ENCODE assay signal across 27 cellular contexts in the genomic region with DNA sequence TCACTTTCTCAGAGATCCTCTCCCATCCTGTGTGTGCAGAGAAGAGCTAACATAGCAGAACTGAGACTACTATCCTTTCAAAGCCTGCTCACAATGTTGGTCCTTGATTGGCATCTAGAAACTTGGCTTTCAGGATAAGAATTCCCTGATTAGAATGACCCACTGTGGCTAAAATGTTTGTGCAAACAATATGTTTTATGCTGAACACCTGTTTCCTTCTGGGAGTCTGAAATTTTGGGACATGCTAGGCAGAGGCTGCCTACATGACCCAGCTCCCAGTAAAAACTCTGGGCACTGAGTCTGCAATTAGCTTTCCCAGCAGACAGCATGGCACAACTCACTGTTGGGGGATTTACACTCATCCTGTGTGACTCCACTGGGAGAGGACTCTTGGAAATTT.
DNase-seq lines count a peak whose midpoint lies in the region; ATAC-seq, FAIRE-seq and TF ChIP-seq lines count a peak whose summit lies in the region.
"Had no signal": no experiment of that assay in that cellular context is flagged by ENCODE, and none has a peak within 500 bp of the region (broad histone marks: within the 10 kb centered on the region; RNA-seq: fewer than 3 reads in every experiment).

No MANE protein-coding gene starts in this region.

- no peak overlapping the region for H3K4me3 ChIP-seq in mammary epithelial cell (replicated peaks in 1 of 3; ENCODE audit: insufficient read depth in 1 of 3, low read depth in 2 of 3, low read length in 3 of 3)
- H3K4me3 ChIP-seq in mesodermal cell (ENCODE audit: extremely low read depth, insufficient read depth, low read length, poor library complexity, severe bottlenecking) = no peak overlapping the region
- H3K4me3 ChIP-seq in endodermal cell (ENCODE audit: low read length) = no peak overlapping the region
- H3K4me3 ChIP-seq: BLaER1 treated with 17β-estradiol and CSF1 and Interleukin-3, amounts not matched to agents 10 nM and 100 nM; heart left ventricle; lung; prostate gland; SK-N-MC; thoracic aorta had no signal

- H3K27ac ChIP-seq in mammary epithelial cell (ENCODE audit: insufficient read depth, low read depth, low read length) (peak overlapping the region; percentile 55), mesodermal cell (ENCODE audit: low read depth, low read length, severe bottlenecking) (peak overlapping the region; percentile 52), endodermal cell (ENCODE audit: low read depth, low read length) (no peak overlapping the region)
- H3K27ac ChIP-seq: BLaER1 treated with 17β-estradiol and CSF1 and Interleukin-3, amounts not matched to agents 10 nM and 100 nM; heart left ventricle; prostate gland; SK-N-MC; thoracic aorta had no signal

- peaks cover 4% of the 10 kb centered on the region for H3K4me1 Mint-ChIP-seq in endodermal cell
- H3K4me1 Mint-ChIP-seq: central memory CD8-positive, alpha-beta T cell; T-helper 17 cell had no signal

- DNase-seq in Daoy (ENCODE audit: low read depth) (peak; percentile 20), NCI-H69 (lab: John Stamatoyannopoulos, UW) (peak; percentile 63), mammary epithelial cell (no peak), GM12892 (ENCODE audit: insufficient read length) (no peak), endodermal cell (no peak)
- DNase-seq: activated CD8-positive, alpha-beta T cell treated with anti-CD3 and anti-CD28 coated beads for 36 hours; activated effector memory CD4-positive, alpha-beta T cell treated with anti-CD3 and anti-CD28 coated beads, Interleukin-2, amount 50 U/mL, for 16 hours; activated naive CD8-positive, alpha-beta T cell treated with anti-CD3 and anti-CD28 coated beads for 36 hours; aorta; GF-D8; heart left ventricle; Kasumi-1; NCI-H1694; NCI-H510A treated with DMSO at 0.1 percent for 48 hours; RPMI8226; T-helper 17 cell had no signal

- H3K36me3 ChIP-seq in mammary epithelial cell (ENCODE audit: insufficient read depth, low read length) (no peaks in the 10 kb centered on the region), mesodermal cell (ENCODE audit: control insufficient read depth, insufficient read depth, low read length) (no peaks in the 10 kb centered on the region), endodermal cell (ENCODE audit: control insufficient read depth, insufficient read depth, low read length) (no peaks in the 10 kb centered on the region)
- H3K36me3 ChIP-seq: BLaER1 treated with 17β-estradiol and CSF1 and Interleukin-3, amounts not matched to agents 10 nM and 100 nM; heart left ventricle; prostate gland; thoracic aorta had no signal

- H3K4me2 ChIP-seq in mammary epithelial cell (ENCODE audit: insufficient read depth, low read depth, low read length) = peak overlapping the region; percentile 58

- no peaks in the 10 kb centered on the region for H3K27me3 Mint-ChIP-seq in endodermal cell (ENCODE audit: insufficient read depth)
- H3K27me3 Mint-ChIP-seq: activated naive CD8-positive, alpha-beta T cell treated with anti-CD3 and anti-CD28 coated beads for 36 hours had no signal

- no peaks in the 10 kb centered on the region for H3K9me3 ChIP-seq in mammary epithelial cell (replicated peaks; ENCODE audit: insufficient read depth, low read length)
- H3K9me3 ChIP-seq in mesodermal cell (ENCODE audit: control insufficient read depth, low read length) = no peaks in the 10 kb centered on the region
- H3K9me3 ChIP-seq in endodermal cell (ENCODE audit: control insufficient read depth, low read length) = no peaks in the 10 kb centered on the region
- H3K9me3 ChIP-seq: BLaER1 treated with 17β-estradiol and CSF1 and Interleukin-3, amounts not matched to agents 10 nM and 100 nM; heart left ventricle; prostate gland; thoracic aorta had no signal

- BruUV-seq in mammary epithelial cell (replicated peaks; lab: Mats Ljungman, UMichigan) = no TSS peak

- H3K9ac ChIP-seq in mammary epithelial cell (ENCODE audit: insufficient read depth, low read length) (no peak overlapping the region), endodermal cell (ENCODE audit: extremely low read depth, low read length, poor library complexity, severe bottlenecking) (no peak overlapping the region)
- H3K9ac ChIP-seq: BLaER1 treated with 17β-estradiol and CSF1 and Interleukin-3, amounts not matched to agents 10 nM and 100 nM had no signal

- H3K36me3 Mint-ChIP-seq in endodermal cell (ENCODE audit: low read depth) = no peaks in the 10 kb centered on the region
- H3K36me3 Mint-ChIP-seq: activated naive CD8-positive, alpha-beta T cell treated with anti-CD3 and anti-CD28 coated beads for 36 hours had no signal

- no peak for FAIRE-seq in GM12892 (lab: Jason Lieb, UNC)
- FAIRE-seq: GM18507 had no signal

- H3K27me3 ChIP-seq in mammary epithelial cell (ENCODE audit: insufficient read depth, low read length) (no peaks in the 10 kb centered on the region), endodermal cell (ENCODE audit: control insufficient read depth, insufficient read depth, low read length, poor library complexity, severe bottlenecking) (no peaks in the 10 kb centered on the region)
- H3K27me3 ChIP-seq: BLaER1 treated with 17β-estradiol and CSF1 and Interleukin-3, amounts not matched to agents 10 nM and 100 nM; heart left ventricle had no signal

- TF ChIP-seq CTCF in mammary epithelial cell (conservative IDR thresholded peaks at IDR 0.05 in 1 of 2, IDR thresholded peaks at IDR 0.05 in 1 of 2; ENCODE audit: extremely low read depth in 1 of 2, insufficient read depth in 1 of 2, low read depth in 1 of 2, low read length in 2 of 2) (no peak), endodermal cell (conservative IDR thresholded peaks at IDR 0.05) (no peak)

- no peak for ATAC-seq in HG02623 (IDR thresholded peaks at IDR 0.05; ENCODE audit: unreplicated experiment)
- ATAC-seq in GM18867 (IDR thresholded peaks at IDR 0.05; ENCODE audit: unreplicated experiment) = no peak
- ATAC-seq: heart left ventricle, T-helper 17 cell had no signal

- H3K4me1 ChIP-seq in mammary epithelial cell (ENCODE audit: insufficient read depth, low read length) (peaks cover 34% of the 10 kb centered on the region), mesodermal cell (ENCODE audit: control insufficient read depth, insufficient read depth, low read length, poor library complexity, severe bottlenecking) (peaks cover 12% of the 10 kb centered on the region), endodermal cell (ENCODE audit: control insufficient read depth, insufficient read depth, low read length) (no peaks in the 10 kb centered on the region)
- H3K4me1 ChIP-seq: heart left ventricle, prostate gland had no signal

- no peak overlapping the region for H2AFZ ChIP-seq in mammary epithelial cell (ENCODE audit: low read depth, low read length)

- dilution Hi-C loops in mammary epithelial cell (cut with HindIII; ENCODE audit: low sequenced_read_pairs) = loop anchor here (5.0 kb wide), 1 partner anchor 57 kb away; no protein-coding TSS in a partner anchor

- H4K20me1 ChIP-seq in mammary epithelial cell (ENCODE audit: insufficient read depth, low read length) = no peaks in the 10 kb centered on the region
- H4K20me1 ChIP-seq: BLaER1 treated with 17β-estradiol and CSF1 and Interleukin-3, amounts not matched to agents 10 nM and 100 nM had no signal

- in situ Hi-C loops in mammary epithelial cell (cut with MboI; ENCODE audit: low sequenced_read_pairs in 2 of 2) = loop anchor here in 1 of 2 donors (25.0 kb wide), 1 partner anchor 837 kb away; no protein-coding TSS in a partner anchor

- H3K4me3 Mint-ChIP-seq in endodermal cell = no peak overlapping the region
- H3K4me3 Mint-ChIP-seq: activated CD8-positive, alpha-beta T cell treated with anti-CD3 and anti-CD28 coated beads for 36 hours; activated naive CD8-positive, alpha-beta T cell treated with anti-CD3 and anti-CD28 coated beads for 36 hours; central memory CD8-positive, alpha-beta T cell; stimulated activated naive CD8-positive, alpha-beta T cell treated with anti-CD3 and anti-CD28 coated beads, Interleukin-15, Interleukin-2, amounts not matched to agents 100 ng/mL and 50 ng/mL, for 24 hours; T-helper 17 cell had no signal

- CTCF ChIA-PET in mammary epithelial cell (lab: Charles Lee; ENCODE audit: low non-redundant PET) = no interaction called here

- no peak overlapping the region for H3K27ac Mint-ChIP-seq in endodermal cell
- H3K27ac Mint-ChIP-seq: activated CD8-positive, alpha-beta T cell treated with anti-CD3 and anti-CD28 coated beads for 36 hours; activated naive CD8-positive, alpha-beta T cell treated with anti-CD3 and anti-CD28 coated beads for 36 hours; T-helper 17 cell had no signal

- no peaks in the 10 kb centered on the region for H3K79me2 ChIP-seq in mammary epithelial cell (ENCODE audit: insufficient read depth, low read length)

- intact Hi-C loops in mammary epithelial cell (cut with micrococcal nuclease) = no loop called here

- no peaks in the 10 kb centered on the region for H3K9me3 Mint-ChIP-seq in endodermal cell
- H3K9me3 Mint-ChIP-seq: activated CD8-positive, alpha-beta T cell treated with anti-CD3 and anti-CD28 coated beads for 36 hours; activated naive CD8-positive, alpha-beta T cell treated with anti-CD3 and anti-CD28 coated beads for 36 hours; central memory CD8-positive, alpha-beta T cell; stimulated activated naive CD8-positive, alpha-beta T cell treated with anti-CD3 and anti-CD28 coated beads, Interleukin-15, Interleukin-2, amounts not matched to agents 100 ng/mL and 50 ng/mL, for 24 hours had no signal

- no peak for TF ChIP-seq POLR2A in GM12892 (IDR thresholded peaks at IDR 0.05; ENCODE audit: low read depth, low read length)

Comparison
In these comparisons a context has a peak if more than half of its experiments do, and no peak if none do; other contexts are left out.
1. DNase-seq: peak in Daoy (single experiment) and NCI-H69 (single experiment); none in mammary epithelial cell (single experiment), GM12892 (single experiment) and endodermal cell (single experiment).